1 cellular context compared by ENCODE assay signal in the genomic region with DNA sequence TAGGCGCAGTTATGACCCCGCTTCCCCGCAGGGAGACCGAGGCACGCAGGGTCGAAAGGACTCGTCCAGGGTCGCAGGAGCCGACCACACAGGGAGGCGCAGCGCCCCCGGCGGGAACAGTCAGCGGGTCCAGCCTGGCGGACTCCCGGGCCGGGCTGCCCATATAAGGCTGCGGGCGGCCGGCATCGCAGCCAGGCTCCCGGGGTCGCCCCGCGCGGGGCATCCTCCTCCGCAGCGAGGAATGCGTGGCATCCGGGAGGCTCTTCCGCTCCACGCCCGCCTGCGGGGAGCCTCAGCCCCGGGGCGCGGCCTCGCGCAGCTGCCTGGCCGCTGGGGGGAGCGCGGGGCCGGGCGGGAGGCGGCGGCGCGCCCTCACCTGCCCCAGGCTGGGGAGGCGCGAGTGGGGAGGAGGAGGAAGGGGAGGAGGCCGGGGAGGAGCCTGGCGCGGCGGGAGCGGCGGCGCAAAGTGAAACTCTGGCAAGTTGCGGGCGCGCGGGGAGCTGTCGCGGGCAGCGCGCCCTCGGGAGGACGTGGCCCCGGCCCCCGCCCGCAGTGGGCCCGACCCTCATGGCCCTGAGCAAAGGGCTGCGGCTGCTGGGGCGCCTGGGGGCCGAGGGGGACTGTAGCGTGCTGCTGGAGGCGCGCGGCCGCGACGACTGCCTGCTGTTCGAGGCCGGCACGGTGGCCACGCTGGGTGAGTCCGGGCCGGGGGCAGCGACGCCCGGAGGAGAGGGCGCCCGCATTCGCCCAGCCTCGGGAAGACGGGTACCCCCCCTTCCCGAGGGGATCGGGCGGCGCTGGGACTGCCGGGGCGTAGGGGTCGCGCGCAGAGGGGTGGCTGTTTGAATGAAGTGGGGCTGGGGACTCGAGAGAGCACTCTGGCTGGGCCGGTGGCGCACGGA.
TF ChIP-seq lines count a peak whose summit lies in the region.

A gene with protein sequence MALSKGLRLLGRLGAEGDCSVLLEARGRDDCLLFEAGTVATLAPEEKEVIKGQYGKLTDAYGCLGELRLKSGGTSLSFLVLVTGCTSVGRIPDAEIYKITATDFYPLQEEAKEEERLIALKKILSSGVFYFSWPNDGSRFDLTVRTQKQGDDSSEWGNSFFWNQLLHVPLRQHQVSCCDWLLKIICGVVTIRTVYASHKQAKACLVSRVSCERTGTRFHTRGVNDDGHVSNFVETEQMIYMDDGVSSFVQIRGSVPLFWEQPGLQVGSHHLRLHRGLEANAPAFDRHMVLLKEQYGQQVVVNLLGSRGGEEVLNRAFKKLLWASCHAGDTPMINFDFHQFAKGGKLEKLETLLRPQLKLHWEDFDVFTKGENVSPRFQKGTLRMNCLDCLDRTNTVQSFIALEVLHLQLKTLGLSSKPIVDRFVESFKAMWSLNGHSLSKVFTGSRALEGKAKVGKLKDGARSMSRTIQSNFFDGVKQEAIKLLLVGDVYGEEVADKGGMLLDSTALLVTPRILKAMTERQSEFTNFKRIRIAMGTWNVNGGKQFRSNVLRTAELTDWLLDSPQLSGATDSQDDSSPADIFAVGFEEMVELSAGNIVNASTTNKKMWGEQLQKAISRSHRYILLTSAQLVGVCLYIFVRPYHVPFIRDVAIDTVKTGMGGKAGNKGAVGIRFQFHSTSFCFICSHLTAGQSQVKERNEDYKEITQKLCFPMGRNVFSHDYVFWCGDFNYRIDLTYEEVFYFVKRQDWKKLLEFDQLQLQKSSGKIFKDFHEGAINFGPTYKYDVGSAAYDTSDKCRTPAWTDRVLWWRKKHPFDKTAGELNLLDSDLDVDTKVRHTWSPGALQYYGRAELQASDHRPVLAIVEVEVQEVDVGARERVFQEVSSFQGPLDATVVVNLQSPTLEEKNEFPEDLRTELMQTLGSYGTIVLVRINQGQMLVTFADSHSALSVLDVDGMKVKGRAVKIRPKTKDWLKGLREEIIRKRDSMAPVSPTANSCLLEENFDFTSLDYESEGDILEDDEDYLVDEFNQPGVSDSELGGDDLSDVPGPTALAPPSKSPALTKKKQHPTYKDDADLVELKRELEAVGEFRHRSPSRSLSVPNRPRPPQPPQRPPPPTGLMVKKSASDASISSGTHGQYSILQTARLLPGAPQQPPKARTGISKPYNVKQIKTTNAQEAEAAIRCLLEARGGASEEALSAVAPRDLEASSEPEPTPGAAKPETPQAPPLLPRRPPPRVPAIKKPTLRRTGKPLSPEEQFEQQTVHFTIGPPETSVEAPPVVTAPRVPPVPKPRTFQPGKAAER (N-terminal part only) (plus strand): TSS at position 469 of the 902 bp plus-strand sequence. CDS start 99 bp downstream, at position 568.

TF ChIP-seq in K562, 482 proteins besides CTCF, POLR2A, EP300 and RAD21 (continued from another document and continues in another):
- TF ChIP-seq SFPQ (IDR thresholded peaks at IDR 0.05; ENCODE audit: low read depth, low read length) (no peak), MEIS2 (IDR thresholded peaks at IDR 0.05; ENCODE audit: partially characterized antibody) (no peak), TRIM28 (IDR thresholded peaks at IDR 0.05) (0 out of 2 replicates have a peak, but pooled peaks have one; percentile 11), MAFG (tag; conservative IDR thresholded peaks at IDR 0.05) (no peak), ARID3B (CRISPR knock-in tag; IDR thresholded peaks at IDR 0.05; ENCODE audit: borderline replicate concordance) (no peak), MECOM (CRISPR knock-in tag; IDR thresholded peaks at IDR 0.05) (no peak), SUPT5H (IDR thresholded peaks at IDR 0.05) (peak; percentile 48; the same call in 1 of the 2 replicates), ZNF324 (CRISPR knock-in tag; IDR thresholded peaks at IDR 0.05) (no peak), KLF1 (tag; IDR thresholded peaks at IDR 0.05) (peak; percentile 97), CREM (IDR thresholded peaks at IDR 0.05; ENCODE audit: low read depth) (0 out of 2 replicates have a peak, but pooled peaks have one; percentile 33), BCOR (IDR thresholded peaks at IDR 0.05) (0 out of 2 replicates have a peak, but pooled peaks have one; percentile 21), DIDO1 (tag; IDR thresholded peaks at IDR 0.05; ENCODE audit: low read depth) (no peak), FOXM1 (IDR thresholded peaks at IDR 0.05; ENCODE audit: low read depth) (no peak), FOXM1 (CRISPR knock-in tag; IDR thresholded peaks at IDR 0.05; ENCODE audit: low read depth) (peak; percentile 67; the same call in 1 of the 2 replicates), NFATC3 (IDR thresholded peaks at IDR 0.05) (no peak), USF1 (CRISPR knock-in tag; IDR thresholded peaks at IDR 0.05) (no peak), ZNF592 (IDR thresholded peaks at IDR 0.05) (peak; percentile 53; the same call in 1 of the 2 replicates), PRMT5 (CRISPR knock-in tag; IDR thresholded peaks at IDR 0.05) (no peak), ZNF639 (CRISPR knock-in tag; conservative IDR thresholded peaks at IDR 0.05 in 1 of 2, IDR thresholded peaks at IDR 0.05 in 1 of 2) (peak in 1 of 2 experiments; percentile 74; a peak in 2 of 4 replicates), MTA3 (IDR thresholded peaks at IDR 0.05; ENCODE audit: borderline replicate concordance) (peak; percentile 90), PCBP1 (IDR thresholded peaks at IDR 0.05; ENCODE audit: low read depth, low read length, poor library complexity, severe bottlenecking) (peak; percentile 90), RFX1 (IDR thresholded peaks at IDR 0.05) (no peak), RCOR1 (IDR thresholded peaks at IDR 0.05; ENCODE audit: borderline replicate concordance in 1 of 2, low read depth in 2 of 2, low read length in 2 of 2) (peak in 1 of 2 experiments; percentile 61; a peak in 3 of 4 replicates), BACH1 (tag; IDR thresholded peaks at IDR 0.05) (no peak), SREBF2 (CRISPR knock-in tag; IDR thresholded peaks at IDR 0.05) (no peak), LARP7 (IDR thresholded peaks at IDR 0.05) (no peak), TBL1XR1 (IDR thresholded peaks at IDR 0.05; ENCODE audit: low read length in 2 of 2) (peak in 1 of 2 experiments; percentile 58; a peak in 1 of 4 replicates), CREBBP (IDR thresholded peaks at IDR 0.05; ENCODE audit: low read depth, low read length) (no peak), ZNF239 (CRISPR knock-in tag; IDR thresholded peaks at IDR 0.05) (no peak), ZSCAN32 (CRISPR knock-in tag; IDR thresholded peaks at IDR 0.05) (no peak), HDAC3 (IDR thresholded peaks at IDR 0.05; ENCODE audit: borderline replicate concordance, partially characterized antibody) (no peak), BMI1 (IDR thresholded peaks at IDR 0.05; ENCODE audit: low read length) (no peak), NR2C2 (CRISPR knock-in tag; IDR thresholded peaks at IDR 0.05) (peak; percentile 18; the same call in 1 of the 2 replicates), NR2C2 (tag; IDR thresholded peaks at IDR 0.05) (peak; percentile 75), ZNF584 (CRISPR knock-in tag; IDR thresholded peaks at IDR 0.05; ENCODE audit: low read depth) (peak; percentile 75), FOXJ3 (CRISPR knock-in tag; IDR thresholded peaks at IDR 0.05) (no peak), U2AF1 (optimal IDR thresholded peaks at IDR 0.05; ENCODE audit: low read depth, low read length) (peak; percentile 21), SRF (CRISPR knock-in tag; IDR thresholded peaks at IDR 0.05) (peak; percentile 98 to 100), SRSF9 (IDR thresholded peaks at IDR 0.05; ENCODE audit: borderline replicate concordance, low read depth, low read length) (no peak), CGGBP1 (CRISPR knock-in tag; IDR thresholded peaks at IDR 0.05) (peak; percentile 11; the same call in 1 of the 2 replicates), OTX1 (CRISPR knock-in tag; IDR thresholded peaks at IDR 0.05) (no peak), SAFB2 (IDR thresholded peaks at IDR 0.05; ENCODE audit: borderline replicate concordance, low read depth, low read length, severe bottlenecking) (no peak), RBM34 (IDR thresholded peaks at IDR 0.05; ENCODE audit: borderline replicate concordance, insufficient read depth, low read length) (no peak), SMARCE1 (IDR thresholded peaks at IDR 0.05) (no peak; the same call in 1 of the 2 replicates)
- TF ChIP-seq, protein P1, sequence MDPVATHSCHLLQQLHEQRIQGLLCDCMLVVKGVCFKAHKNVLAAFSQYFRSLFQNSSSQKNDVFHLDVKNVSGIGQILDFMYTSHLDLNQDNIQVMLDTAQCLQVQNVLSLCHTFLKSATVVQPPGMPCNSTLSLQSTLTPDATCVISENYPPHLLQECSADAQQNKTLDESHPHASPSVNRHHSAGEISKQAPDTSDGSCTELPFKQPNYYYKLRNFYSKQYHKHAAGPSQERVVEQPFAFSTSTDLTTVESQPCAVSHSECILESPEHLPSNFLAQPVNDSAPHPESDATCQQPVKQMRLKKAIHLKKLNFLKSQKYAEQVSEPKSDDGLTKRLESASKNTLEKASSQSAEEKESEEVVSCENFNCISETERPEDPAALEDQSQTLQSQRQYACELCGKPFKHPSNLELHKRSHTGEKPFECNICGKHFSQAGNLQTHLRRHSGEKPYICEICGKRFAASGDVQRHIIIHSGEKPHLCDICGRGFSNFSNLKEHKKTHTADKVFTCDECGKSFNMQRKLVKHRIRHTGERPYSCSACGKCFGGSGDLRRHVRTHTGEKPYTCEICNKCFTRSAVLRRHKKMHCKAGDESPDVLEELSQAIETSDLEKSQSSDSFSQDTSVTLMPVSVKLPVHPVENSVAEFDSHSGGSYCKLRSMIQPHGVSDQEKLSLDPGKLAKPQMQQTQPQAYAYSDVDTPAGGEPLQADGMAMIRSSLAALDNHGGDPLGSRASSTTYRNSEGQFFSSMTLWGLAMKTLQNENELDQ (CRISPR knock-in tag; IDR thresholded peaks at IDR 0.05; ENCODE audit: borderline replicate concordance), result no peak
